ENCODE assay signal across 8 cellular contexts in genomic region chr15:92277776-92278175, GRCh38.
DNase-seq lines count a peak whose midpoint lies in the region; ATAC-seq and TF ChIP-seq lines count a peak whose summit lies in the region.

No MANE protein-coding gene starts in this region.

- intact Hi-C loops in Panc1 (cut with micrococcal nuclease; ENCODE audit: unreplicated experiment) = loop anchor here (10.0 kb wide), 1 partner anchor 437 kb away; no protein-coding TSS in a partner anchor

- CTCF ChIA-PET in Panc1 (lab: Charles Lee) = no interaction called here

- POLR2A ChIA-PET in Panc1 (lab: Charles Lee) = no interaction called here

- peaks cover 3% of the 10 kb centered on the region; the same call in 1 of the 2 replicates for H3K27me3 ChIP-seq in Panc1 (ENCODE audit: control insufficient read depth, insufficient read depth, low read length)
- H3K27me3 ChIP-seq in iPS DF 6.9 (ENCODE audit: control insufficient read depth, insufficient read depth, low read length) = no peaks in the 10 kb centered on the region

- WGBS in iPS DF 6.9 (ENCODE audit: insufficient coverage, insufficient read length) = no CpG with 5 or more reads among the region's 1 CpG

- peak; percentile 62 for ATAC-seq in GM18909 (IDR thresholded peaks at IDR 0.05; ENCODE audit: poor library complexity, unreplicated experiment)
- ATAC-seq in Panc1 = peak; percentile 81

- H3K27ac ChIP-seq in Panc1 (ENCODE audit: low read length) (no peak overlapping the region), iPS DF 6.9 (ENCODE audit: low read length) (no peak overlapping the region)

- peak; percentile 61 for DNase-seq in DMS 273 (lab: John Stamatoyannopoulos, UW; ENCODE audit: unreplicated experiment)
- DNase-seq in DMS 273 treated with DMSO at 0.1 percent for 48 hours (lab: John Stamatoyannopoulos, UW) = no peak
- no peak for DNase-seq in Panc1 (ENCODE audit: low read depth, low spot score)
- DNase-seq in iPS DF 6.9 (ENCODE audit: low read depth, low spot score) = peak; percentile 13
- no peak for DNase-seq in GM20000 (ENCODE audit: low spot score)
- DNase-seq in COLO668 (lab: John Stamatoyannopoulos, UW; ENCODE audit: unreplicated experiment) = no peak
- DNase-seq in NCI-H2107 treated with DMSO at 0.1 percent for 48 hours (lab: John Stamatoyannopoulos, UW; ENCODE audit: unreplicated experiment) = no peak

- BruUV-seq in Panc1 (replicated peaks; lab: Mats Ljungman, UMichigan) = no TSS peak

- TF ChIP-seq CTCF in Panc1 (IDR thresholded peaks at IDR 0.05) (peak; percentile 64), GM20000 (IDR thresholded peaks at IDR 0.05; ENCODE audit: extremely low read depth, missing control alignments) (no peak)

- in situ Hi-C loops in Panc1 (cut with HindIII; ENCODE audit: low pct_unique_long_range_greater_than_20kb, low sequenced_read_pairs) = no loop called here

- H3K9me3 ChIP-seq in Panc1 (ENCODE audit: control insufficient read depth, insufficient read depth, low read depth, low read length) = no peaks in the 10 kb centered on the region
- H3K9me3 ChIP-seq in iPS DF 6.9 (ENCODE audit: control insufficient read depth, insufficient read depth, low read length) = no peaks in the 10 kb centered on the region

- H3K36me3 ChIP-seq in Panc1 (ENCODE audit: control insufficient read depth, insufficient read depth, low read length) = no peaks in the 10 kb centered on the region
- no peaks in the 10 kb centered on the region for H3K36me3 ChIP-seq in iPS DF 6.9 (ENCODE audit: control insufficient read depth, insufficient read depth, low read length)

- H3K4me3 ChIP-seq in Panc1 (ENCODE audit: low read depth in 2 of 2, low read length in 2 of 2) (no peak overlapping the region), iPS DF 6.9 (ENCODE audit: low read length) (no peak overlapping the region)

- no peaks in the 10 kb centered on the region for H3K4me1 ChIP-seq in Panc1 (ENCODE audit: control insufficient read depth, insufficient read depth, low read length)
- H3K4me1 ChIP-seq in iPS DF 6.9 (ENCODE audit: control insufficient read depth, insufficient read depth, low read length) = no peaks in the 10 kb centered on the region

Comparison
In these comparisons a context has a peak if more than half of its experiments do, and no peak if none do; other contexts are left out.
1. DNase-seq: peak in DMS 273 (single experiment) and iPS DF 6.9 (single experiment); none in DMS 273 treated with DMSO at 0.1 percent for 48 hours (single experiment), Panc1 (single experiment), GM20000 (single experiment), COLO668 (single experiment) and NCI-H2107 treated with DMSO at 0.1 percent for 48 hours (single experiment).